In genomic region chr12:2479866-2480510, GRCh38 we compare ENCODE assay signal across 28 cellular contexts.
"Had no signal": no experiment of that assay in that cellular context is flagged by ENCODE, and none has a peak within 500 bp of the region (broad histone marks: within the 10 kb centered on the region; RNA-seq: fewer than 3 reads in every experiment).

No MANE protein-coding gene starts in this region.

- H3K36me3 Mint-ChIP-seq: activated CD4-positive, alpha-beta memory T cell treated with anti-CD3 and anti-CD28 coated beads for 36 hours; activated naive CD8-positive, alpha-beta T cell treated with anti-CD3 and anti-CD28 coated beads for 36 hours had no signal

- H3K4me1 ChIP-seq: SJCRH30 had no signal

- H3K27ac Mint-ChIP-seq: activated CD4-positive, alpha-beta memory T cell treated with anti-CD3 and anti-CD28 coated beads for 36 hours; activated CD4-positive, alpha-beta T cell treated with anti-CD3 and anti-CD28 coated beads, Interleukin-2, amount 10 ng/mL, durations not matched to agents 7 days and 5 days; activated naive CD4-positive, alpha-beta T cell treated with anti-CD3 and anti-CD28 coated beads for 36 hours; activated naive CD8-positive, alpha-beta T cell treated with anti-CD3 and anti-CD28 coated beads for 36 hours had no signal

- H3K27me3 Mint-ChIP-seq: activated naive CD8-positive, alpha-beta T cell treated with anti-CD3 and anti-CD28 coated beads for 36 hours had no signal

- H3K9ac ChIP-seq: SK-N-SH had no signal

- ATAC-seq: activated T-cell treated with anti-CD3 and anti-CD28 coated beads, Interleukin-2, amount 50 U/mL, for 4 hours; Panc1; Right ventricle myocardium inferior had no signal

- H3K36me3 ChIP-seq: brain microvascular endothelial cell, cardiac muscle cell, SJCRH30 had no signal

- H3K27ac ChIP-seq: brain microvascular endothelial cell, cardiac muscle cell, SJCRH30, VCaP had no signal

- H3K4me3 Mint-ChIP-seq: activated CD4-positive, alpha-beta memory T cell treated with anti-CD3 and anti-CD28 coated beads for 36 hours; activated CD4-positive, alpha-beta T cell treated with anti-CD3 and anti-CD28 coated beads, Interleukin-2, amount 10 ng/mL, durations not matched to agents 7 days and 5 days; activated naive CD4-positive, alpha-beta T cell treated with anti-CD3 and anti-CD28 coated beads for 36 hours; activated naive CD8-positive, alpha-beta T cell treated with anti-CD3 and anti-CD28 coated beads for 36 hours; activated T-cell treated with anti-CD3 and anti-CD28 coated beads, Interleukin-2, amount 50 U/mL, for 4 hours had no signal

- H3K4me3 ChIP-seq: cardiac muscle cell, SJCRH30 had no signal

- H3K9me3 ChIP-seq: SJCRH30, SK-N-SH had no signal

- H3K9me3 Mint-ChIP-seq: activated CD4-positive, alpha-beta memory T cell treated with anti-CD3 and anti-CD28 coated beads for 36 hours; activated CD4-positive, alpha-beta T cell treated with anti-CD3 and anti-CD28 coated beads, Interleukin-2, amount 10 ng/mL, durations not matched to agents 7 days and 5 days; activated naive CD4-positive, alpha-beta T cell treated with anti-CD3 and anti-CD28 coated beads for 36 hours; activated naive CD8-positive, alpha-beta T cell treated with anti-CD3 and anti-CD28 coated beads for 36 hours; activated T-cell treated with anti-CD3 and anti-CD28 coated beads, Interleukin-2, amount 50 U/mL, for 4 hours had no signal

- DNase-seq: activated CD4-positive, alpha-beta memory T cell treated with anti-CD3 and anti-CD28 coated beads for 36 hours; activated CD4-positive, alpha-beta T cell treated with anti-CD3 and anti-CD28 coated beads, Interleukin-2, amount 10 ng/mL, durations not matched to agents 7 days and 5 days; activated CD4-positive, CD25-positive, alpha-beta regulatory T cell; activated CD8-positive, alpha-beta memory T cell treated with anti-CD3 and anti-CD28 coated beads for 24 hours; activated gamma-delta T cell; activated naive CD4-positive, alpha-beta T cell treated with anti-CD3 and anti-CD28 coated beads for 36 hours; activated naive CD8-positive, alpha-beta T cell treated with anti-CD3 and anti-CD28 coated beads for 36 hours; activated T-cell treated with anti-CD3 and anti-CD28 coated beads, Interleukin-2, amount 50 U/mL, for 4 hours; brain microvascular endothelial cell; KG1; NCI-H1092; NCI-H1417 treated with DMSO at 0.1 percent for 48 hours; NCI-H1694; NCI-H2029; NCI-H2107; NCI-H345; NCI-H510A; NCI-H526 treated with DMSO at 0.1 percent for 48 hours; NCI-H82; OCI-M1; RPMI8226; SJCRH30; SK-N-SH; T-helper 1 cell had no signal

- H3K27me3 ChIP-seq: brain microvascular endothelial cell, cardiac muscle cell had no signal

- H3K4me1 Mint-ChIP-seq: activated CD4-positive, alpha-beta T cell treated with anti-CD3 and anti-CD28 coated beads, Interleukin-2, amount 10 ng/mL, durations not matched to agents 7 days and 5 days; activated naive CD8-positive, alpha-beta T cell treated with anti-CD3 and anti-CD28 coated beads for 36 hours had no signal

- H3K4me2 ChIP-seq: SK-N-SH had no signal
